ENCODE assay signal across 12 cellular contexts in the genomic region with DNA sequence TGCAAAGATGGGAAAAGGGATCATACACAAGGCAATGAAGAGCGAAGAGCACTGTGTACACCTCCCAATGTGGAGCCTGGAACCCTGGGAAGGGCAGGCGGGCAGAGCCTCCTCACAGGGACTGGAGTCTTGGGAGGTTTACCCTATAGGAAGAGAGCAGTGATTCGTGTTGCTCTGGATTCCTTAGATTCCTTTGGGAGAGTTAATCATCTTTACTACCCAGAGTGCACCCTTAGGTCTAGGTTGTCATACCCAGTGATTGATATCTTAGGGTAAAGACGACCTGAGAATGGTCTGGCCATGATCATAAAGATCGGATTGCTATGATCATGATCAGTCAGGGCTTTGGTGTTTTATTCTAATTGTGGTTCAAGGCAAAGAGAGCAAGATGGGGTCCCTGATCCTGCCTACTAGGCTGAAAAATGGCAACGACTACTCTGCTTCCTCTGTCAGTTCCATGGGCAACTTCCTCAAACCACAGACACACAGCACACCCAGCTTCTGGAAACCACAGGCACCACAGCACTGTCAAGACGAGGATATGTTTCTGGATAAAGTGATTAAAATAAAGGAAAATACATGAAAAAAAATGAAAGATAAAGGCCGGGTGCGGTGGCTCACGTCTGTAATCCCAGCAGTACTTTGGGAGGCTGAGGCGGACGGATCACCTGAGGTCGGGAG. TPM values are rescaled to one million over a fixed set of nuclear protein-coding genes. Genes with fewer than 3 reads are reported as not detected.
DNase-seq lines count a peak whose midpoint lies in the region; ATAC-seq and TF ChIP-seq lines count a peak whose summit lies in the region.
"Had no signal": no experiment of that assay in that cellular context is flagged by ENCODE, and none has a peak within 500 bp of the region (broad histone marks: within the 10 kb centered on the region; RNA-seq: fewer than 3 reads in every experiment).

No MANE protein-coding gene starts in this region.

- peaks cover 11% of the 10 kb centered on the region for H3K4me1 ChIP-seq in suprapubic skin
- no peaks in the 10 kb centered on the region for H3K4me1 ChIP-seq in CD4-positive, alpha-beta memory T cell (ENCODE audit: insufficient read depth, low read length)
- H3K4me1 ChIP-seq in naive thymus-derived CD4-positive, alpha-beta T cell (ENCODE audit: control insufficient read depth in 2 of 2, insufficient read depth in 2 of 2, low read length in 2 of 2) = no peaks in the 10 kb centered on the region

- peaks cover 83% of the 10 kb centered on the region for H3K36me3 Mint-ChIP-seq in activated T-cell treated with anti-CD3 and anti-CD28 coated beads, Interleukin-2, amount 50 U/mL, for 24 hours (ENCODE audit: low read depth)
- H3K36me3 Mint-ChIP-seq in type B pancreatic cell = peaks cover 42% of the 10 kb centered on the region
- peaks cover 35 to 59% of the 10 kb centered on the region in 2 donors for H3K36me3 Mint-ChIP-seq in CD4-positive, alpha-beta memory T cell
- H3K36me3 Mint-ChIP-seq in naive thymus-derived CD4-positive, alpha-beta T cell = peaks cover 4 to 44% (median 16%) of the 10 kb centered on the region in 5 donors

- no peak overlapping the region for H3K4me3 Mint-ChIP-seq in activated T-cell treated with anti-CD3 and anti-CD28 coated beads, Interleukin-2, amount 50 U/mL, for 24 hours
- peak overlapping the region; percentile 62 for H3K4me3 Mint-ChIP-seq in type B pancreatic cell
- H3K4me3 Mint-ChIP-seq in CD4-positive, alpha-beta memory T cell = no peak overlapping the region
- H3K4me3 Mint-ChIP-seq in naive thymus-derived CD4-positive, alpha-beta T cell = no peak overlapping the region
- H3K4me3 Mint-ChIP-seq: naive B cell had no signal

- ATAC-seq in naive thymus-derived CD4-positive, alpha-beta T cell = no peak

- no peak for DNase-seq in activated T-cell treated with anti-CD3 and anti-CD28 coated beads, Interleukin-2, amount 50 U/mL, for 24 hours
- no peak for DNase-seq in activated T-cell treated with anti-CD3 and anti-CD28 coated beads, Interleukin-2, amount 50 U/mL, for 48 hours
- DNase-seq in RPMI7951 (ENCODE audit: low read depth) (peak; percentile 24), epithelial cell of prostate (ENCODE audit: low read depth, low spot score) (peak; percentile 5), type B pancreatic cell (ENCODE audit: extremely low spot score, unreplicated experiment) (no peak), suprapubic skin (ENCODE audit: low spot score in 2 of 2) (no peak)
- no peak for DNase-seq in CD4-positive, alpha-beta memory T cell
- DNase-seq in naive thymus-derived CD4-positive, alpha-beta T cell = no peak
- DNase-seq: naive B cell, NCI-H2171 treated with DMSO at 0.1 percent for 48 hours had no signal

- no peak for TF ChIP-seq POLR2A in suprapubic skin (IDR thresholded peaks at IDR 0.05)

- TF ChIP-seq EP300 in suprapubic skin (IDR thresholded peaks at IDR 0.05) = no peak

- H3K9me3 Mint-ChIP-seq in activated T-cell treated with anti-CD3 and anti-CD28 coated beads, Interleukin-2, amount 50 U/mL, for 24 hours = no peaks in the 10 kb centered on the region
- H3K9me3 Mint-ChIP-seq in type B pancreatic cell = no peaks in the 10 kb centered on the region
- no peaks in the 10 kb centered on the region for H3K9me3 Mint-ChIP-seq in CD4-positive, alpha-beta memory T cell
- no peaks in the 10 kb centered on the region for H3K9me3 Mint-ChIP-seq in naive thymus-derived CD4-positive, alpha-beta T cell
- H3K9me3 Mint-ChIP-seq: naive B cell had no signal

- peak overlapping the region; percentile 68 for H3K27ac ChIP-seq in epithelial cell of prostate
- H3K27ac ChIP-seq in suprapubic skin = no peak overlapping the region
- no peak overlapping the region for H3K27ac ChIP-seq in CD4-positive, alpha-beta memory T cell (ENCODE audit: low read depth, low read length)
- H3K27ac ChIP-seq in naive thymus-derived CD4-positive, alpha-beta T cell (ENCODE audit: low read depth, low read length) = no peak overlapping the region
- H3K27ac ChIP-seq: SK-N-MC had no signal

- 82% methylated on average over 13 of the region's 13 CpGs for WGBS in suprapubic skin

- no peak overlapping the region for H3K4me3 ChIP-seq in suprapubic skin
- H3K4me3 ChIP-seq in CD4-positive, alpha-beta memory T cell (ENCODE audit: low read length in 2 of 2) = no peak overlapping the region
- H3K4me3 ChIP-seq in naive thymus-derived CD4-positive, alpha-beta T cell (ENCODE audit: low read length) = no peak overlapping the region
- H3K4me3 ChIP-seq: SK-N-MC, skin epidermis had no signal

- TF ChIP-seq CTCF in type B pancreatic cell (conservative IDR thresholded peaks at IDR 0.05) = no peak
- no peak for TF ChIP-seq CTCF in suprapubic skin (IDR thresholded peaks at IDR 0.05)

- H3K9me3 ChIP-seq in suprapubic skin = no peaks in the 10 kb centered on the region
- H3K9me3 ChIP-seq in CD4-positive, alpha-beta memory T cell (ENCODE audit: control insufficient read depth in 1 of 2, low read length in 2 of 2) = no peaks in the 10 kb centered on the region
- H3K9me3 ChIP-seq in naive thymus-derived CD4-positive, alpha-beta T cell (ENCODE audit: control insufficient read depth in 2 of 3, low read length in 3 of 3) = no peaks in the 10 kb centered on the region

- H3K27me3 ChIP-seq in suprapubic skin = no peaks in the 10 kb centered on the region
- no peaks in the 10 kb centered on the region for H3K27me3 ChIP-seq in CD4-positive, alpha-beta memory T cell (ENCODE audit: insufficient read depth, low read length)
- no peaks in the 10 kb centered on the region for H3K27me3 ChIP-seq in naive thymus-derived CD4-positive, alpha-beta T cell (ENCODE audit: control insufficient read depth in 2 of 2, insufficient read depth in 2 of 2, low read length in 2 of 2)

- intact Hi-C loops in CD4-positive, alpha-beta memory T cell (cut with micrococcal nuclease) = no loop called here
- intact Hi-C loops in naive thymus-derived CD4-positive, alpha-beta T cell (cut with micrococcal nuclease) = no loop called here

- peaks cover 16% of the 10 kb centered on the region for H3K4me1 Mint-ChIP-seq in activated T-cell treated with anti-CD3 and anti-CD28 coated beads, Interleukin-2, amount 50 U/mL, for 24 hours (ENCODE audit: low read depth)
- H3K4me1 Mint-ChIP-seq in type B pancreatic cell (ENCODE audit: unreplicated experiment) = peaks cover 5% of the 10 kb centered on the region
- peaks cover 0 to 1% (median 0%) of the 10 kb centered on the region in 4 donors for H3K4me1 Mint-ChIP-seq in CD4-positive, alpha-beta memory T cell
- peaks cover 0 to 11% (median 4%) of the 10 kb centered on the region in 7 donors for H3K4me1 Mint-ChIP-seq in naive thymus-derived CD4-positive, alpha-beta T cell
- H3K4me1 Mint-ChIP-seq: naive B cell had no signal

- POLR2A ChIA-PET in CD4-positive, alpha-beta memory T cell (lab: Charles Lee; ENCODE audit: partially characterized antibody) = no interaction called here
- POLR2A ChIA-PET in naive thymus-derived CD4-positive, alpha-beta T cell (lab: Charles Lee) = no interaction called here

- CTCF ChIA-PET in CD4-positive, alpha-beta memory T cell (lab: Charles Lee; ENCODE audit: partially characterized antibody) = no interaction called here
- CTCF ChIA-PET in naive thymus-derived CD4-positive, alpha-beta T cell (lab: Charles Lee) = interaction anchor here (1.3 kb wide), 1 partner anchor 39 kb away, joined by 3 read pairs; the partner anchor contains the start of gene PARL

- H3K27me3 Mint-ChIP-seq in activated T-cell treated with anti-CD3 and anti-CD28 coated beads, Interleukin-2, amount 50 U/mL, for 24 hours = no peaks in the 10 kb centered on the region
- no peaks in the 10 kb centered on the region for H3K27me3 Mint-ChIP-seq in type B pancreatic cell
- H3K27me3 Mint-ChIP-seq in CD4-positive, alpha-beta memory T cell = no peaks in the 10 kb centered on the region
- no peaks in the 10 kb centered on the region for H3K27me3 Mint-ChIP-seq in naive thymus-derived CD4-positive, alpha-beta T cell
- H3K27me3 Mint-ChIP-seq: naive B cell had no signal

- peaks cover 66% of the 10 kb centered on the region for H3K36me3 ChIP-seq in suprapubic skin
- H3K36me3 ChIP-seq in CD4-positive, alpha-beta memory T cell (ENCODE audit: insufficient read depth, low read length) = peaks cover 37% of the 10 kb centered on the region
- H3K36me3 ChIP-seq in naive thymus-derived CD4-positive, alpha-beta T cell (ENCODE audit: control insufficient read depth in 2 of 3, insufficient read depth in 3 of 3, low read length in 3 of 3) = peaks cover 5 to 73% (median 7%) of the 10 kb centered on the region in 3 experiments

- H3K27ac Mint-ChIP-seq in activated T-cell treated with anti-CD3 and anti-CD28 coated beads, Interleukin-2, amount 50 U/mL, for 24 hours = peak overlapping the region; percentile 23
- peak overlapping the region; percentile 87 for H3K27ac Mint-ChIP-seq in type B pancreatic cell
- peak overlapping the region in 3 of 7 donors; percentile 17 to 43 (median 22) for H3K27ac Mint-ChIP-seq in CD4-positive, alpha-beta memory T cell
- H3K27ac Mint-ChIP-seq in naive thymus-derived CD4-positive, alpha-beta T cell = peak overlapping the region in 2 of 9 donors; percentile 43 to 62

RNA-seq across cellular contexts. Expression of gene MAP6D1, which starts 20.4 kb away (rescaled TPM):
- total RNA-seq in RPMI7951 (2014; rRNA removed; shearing (Covaris generic)) = 1.1 and 2.1 TPM in 2 replicates
- total RNA-seq in type B pancreatic cell (ENCODE audit: low replicate concordance) (3.2 and 3.3 TPM in 2 replicates), suprapubic skin (1 to 10 TPM; 4.7 to 7.9 (median 5.7) TPM)
- total RNA-seq in CD4-positive, alpha-beta memory T cell = 1 to 10 TPM; 1.0 to 3.1 TPM
- polyA plus RNA-seq in CD4-positive, alpha-beta memory T cell = under 1 TPM in 1 of 2 donors, not detected in 1; 0.31 TPM
- 1 to 10 TPM in 3 of 5 experiments, under 1 TPM in 2; 0.81 to 2.9 (median 1.2) TPM for total RNA-seq in naive thymus-derived CD4-positive, alpha-beta T cell
- polyA plus RNA-seq in naive thymus-derived CD4-positive, alpha-beta T cell = not detected

RNA-seq across cellular contexts. Expression of gene PARL, which starts 38.9 kb away (rescaled TPM):
- 39.9 and 46.2 TPM in 2 replicates for total RNA-seq in RPMI7951 (2014; rRNA removed; shearing (Covaris generic))
- total RNA-seq in type B pancreatic cell (ENCODE audit: low replicate concordance) = 53.1 and 63.0 TPM in 2 replicates
- 10 to 100 TPM; 26.5 to 41.3 (median 32.9) TPM for total RNA-seq in suprapubic skin
- 10 to 100 TPM; 46.9 to 50.2 TPM for total RNA-seq in CD4-positive, alpha-beta memory T cell
- polyA plus RNA-seq in CD4-positive, alpha-beta memory T cell = 100 to 1,000 TPM; 100 to 168 TPM
- 10 to 100 TPM; 41.6 to 50.4 (median 47.1) TPM for total RNA-seq in naive thymus-derived CD4-positive, alpha-beta T cell
- polyA plus RNA-seq in naive thymus-derived CD4-positive, alpha-beta T cell = 100 to 1,000 TPM; 123 to 130 TPM

Comparison
In these comparisons a context has a peak if more than half of its experiments do, and no peak if none do; other contexts are left out.
1. DNase-seq: peak in RPMI7951 (single experiment) and epithelial cell of prostate (single experiment); none in activated T-cell treated with anti-CD3 and anti-CD28 coated beads, Interleukin-2, amount 50 U/mL, for 24 hours (single experiment), activated T-cell treated with anti-CD3 and anti-CD28 coated beads, Interleukin-2, amount 50 U/mL, for 48 hours (0 of 2), type B pancreatic cell (single experiment), suprapubic skin (0 of 2), CD4-positive, alpha-beta memory T cell (0 of 5) and naive thymus-derived CD4-positive, alpha-beta T cell (0 of 9).